Comparison of ENCODE assay signal across 27 cellular contexts in genomic region chr15:77692614-77693013, GRCh38. TPM values are rescaled to one million over a fixed set of nuclear protein-coding genes. Genes with fewer than 3 reads are reported as not detected.
"Had no signal": no experiment of that assay in that cellular context is flagged by ENCODE, and none has a peak within 500 bp of the region (broad histone marks: within the 10 kb centered on the region; RNA-seq: fewer than 3 reads in every experiment).

No MANE protein-coding gene starts in this region.

- H3K36me3 Mint-ChIP-seq: naive thymus-derived CD4-positive, alpha-beta T cell had no signal

- H3K4me1 ChIP-seq: gastrocnemius medialis, left lung, lower lobe of right lung had no signal

- H3K4me3 Mint-ChIP-seq: dendritic cell treated with granulocyte-macrophage colony-stimulating factor and Interleukin-4, amounts not matched to agents 40 ng/mL and 50 ng/mL, for 4 days; effector memory CD8-positive, alpha-beta T cell; endodermal cell; naive thymus-derived CD4-positive, alpha-beta T cell had no signal

- H3K27ac Mint-ChIP-seq: dendritic cell treated with granulocyte-macrophage colony-stimulating factor and Interleukin-4, amounts not matched to agents 40 ng/mL and 50 ng/mL, for 4 days; effector memory CD8-positive, alpha-beta T cell; endodermal cell; naive thymus-derived CD4-positive, alpha-beta T cell had no signal

- H3K9me3 ChIP-seq: esophagus squamous epithelium, gastrocnemius medialis, heart right ventricle, left lung, lower lobe of right lung had no signal

- H3K4me1 Mint-ChIP-seq: endodermal cell had no signal

- H3K4me3 ChIP-seq: esophagus squamous epithelium, gastrocnemius medialis, heart right ventricle, left lung, lower lobe of right lung had no signal

- H3K27ac ChIP-seq: epithelial cell of prostate, esophagus squamous epithelium, gastrocnemius medialis, heart right ventricle, left lung, lower lobe of right lung had no signal

- FAIRE-seq: endometrium, islet of Langerhans, keratinocyte had no signal

- DNase-seq: cortex of kidney; effector CD8-positive, alpha-beta T cell; effector memory CD8-positive, alpha-beta T cell; endodermal cell; erythroblast; esophagus squamous epithelium; foreskin fibroblast; foreskin melanocyte; gastrocnemius medialis; glutamatergic neuron; head of caudate nucleus; heart right ventricle; hippocampal formation; left cardiac atrium; left lung; left ventricle myocardium superior; lower lobe of right lung; mesendoderm; midbrain; naive thymus-derived CD4-positive, alpha-beta T cell had no signal

- H3K9me3 Mint-ChIP-seq: dendritic cell treated with granulocyte-macrophage colony-stimulating factor and Interleukin-4, amounts not matched to agents 40 ng/mL and 50 ng/mL, for 4 days; effector memory CD8-positive, alpha-beta T cell; endodermal cell had no signal

- ATAC-seq: effector memory CD8-positive, alpha-beta T cell; esophagus mucosa; gastrocnemius medialis; heart right ventricle; left cardiac atrium; left lung; left ventricle myocardium superior; lower lobe of right lung; naive thymus-derived CD4-positive, alpha-beta T cell had no signal

- H3K36me3 ChIP-seq: esophagus squamous epithelium, gastrocnemius medialis, heart right ventricle, left lung, lower lobe of right lung had no signal

RNA-seq across cellular contexts. Expression of gene LINGO1, which starts 59.9 kb away (rescaled TPM):
- total RNA-seq: mononuclear cell; naive thymus-derived CD4-positive, alpha-beta T cell had no signal
- polyA plus RNA-seq: keratinocyte; naive thymus-derived CD4-positive, alpha-beta T cell had no signal
